Comparison of ENCODE assay signal across 8 cellular contexts in the genomic region with DNA sequence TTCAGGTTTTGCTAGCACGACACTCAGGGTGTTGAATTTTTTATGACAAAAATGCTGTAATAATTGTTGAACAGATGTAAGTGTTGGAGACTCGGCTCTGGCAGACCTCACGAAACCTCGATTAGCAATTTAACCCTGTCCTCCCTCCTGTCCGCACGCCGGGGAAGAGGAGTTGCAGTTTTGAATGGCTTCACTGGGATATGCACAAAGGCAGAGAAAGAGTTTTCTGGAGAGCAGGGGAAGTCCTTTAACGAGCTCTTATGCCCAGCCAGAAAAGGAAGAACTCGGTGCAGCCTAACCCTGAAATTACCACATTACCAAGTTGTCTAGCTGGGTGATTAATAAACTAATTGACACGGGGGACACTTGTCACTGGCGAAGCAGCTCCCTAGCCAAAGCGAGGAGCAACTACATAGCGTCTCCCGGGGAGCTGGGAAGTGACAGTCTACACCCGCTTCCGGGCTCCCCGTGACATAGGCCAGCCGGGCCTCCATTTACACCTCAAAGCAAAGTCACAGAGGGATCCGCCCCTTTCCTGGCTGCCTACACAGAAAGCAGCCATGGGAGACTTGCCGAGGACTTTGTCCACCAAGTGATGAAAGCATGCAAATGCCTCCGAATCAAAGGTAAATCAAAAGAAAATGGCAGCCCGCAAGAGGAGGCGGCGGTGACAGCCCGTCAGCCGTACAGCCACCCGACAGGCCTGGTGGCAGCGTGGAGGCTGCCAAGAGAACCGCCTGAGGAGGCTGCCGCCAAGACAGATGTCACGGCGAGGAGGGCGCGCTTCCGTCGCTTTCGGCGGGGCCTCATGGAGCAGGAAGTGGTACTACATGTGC.
DNase-seq lines count a peak whose midpoint lies in the region; ATAC-seq and TF ChIP-seq lines count a peak whose summit lies in the region.

No MANE protein-coding gene starts in this region.

- no peak overlapping the region for H3K14ac ChIP-seq in IMR-90 (replicated peaks; ENCODE audit: low read depth, low read length)

- no peak overlapping the region for H4K5ac ChIP-seq in IMR-90 (ENCODE audit: low read depth, low read length)

- POLR2A ChIA-PET in IMR-90 (lab: Charles Lee; ENCODE audit: unreplicated experiment): no interaction called here

- H2BK5ac ChIP-seq in IMR-90 (ENCODE audit: low read depth, low read length, poor library complexity, severe bottlenecking): no peak overlapping the region

- H3K9me2 ChIP-seq in GM23248 (ENCODE audit: insufficient read depth): no peaks in the 10 kb centered on the region

- in situ Hi-C loops in IMR-90 (cut with MboI; ENCODE audit: low sequenced_read_pairs): no loop called here
- in situ Hi-C loops in GM23248 (cut with MboI): no loop called here

- 0% methylated on average over 1 of the region's 38 CpGs; no CpG with 5 or more reads in 1 of the 2 experiments for WGBS in IMR-90 (ENCODE audit: extremely low coverage in 2 of 2, insufficient read length in 1 of 2), 2 experiments
- WGBS in heart left ventricle, 4 donors: 12 to 21% (median 17%) methylated on average over 38 of the region's 38 CpGs
- 2 to 5% methylated on average over 37 to 38 of the region's 38 CpGs for WGBS in GM23248 (ENCODE audit: low coverage in 1 of 2, low lambda C conversion rate in 2 of 2, missing lambda C conversion rate in 2 of 2), 2 experiments

- TF ChIP-seq CTCF in IMR-90 (conservative IDR thresholded peaks at IDR 0.05; ENCODE audit: low read depth, low read length) (no peak), heart left ventricle (IDR thresholded peaks at IDR 0.05) (no peak)

- TF ChIP-seq POLR2A in IMR-90 (IDR thresholded peaks at IDR 0.05; ENCODE audit: low read depth, low read length) (no peak), heart left ventricle (IDR thresholded peaks at IDR 0.05) (no peak), erythroblast (IDR thresholded peaks at IDR 0.05; ENCODE audit: low read length) (no peak)

- H2AFZ ChIP-seq in IMR-90 (replicated peaks; ENCODE audit: low read length, poor library complexity) (peak overlapping the region; percentile 21), GM23248 (no peak overlapping the region)

- no peaks in the 10 kb centered on the region for H3K79me1 ChIP-seq in IMR-90 (ENCODE audit: low read depth in 1 of 2, low read length in 2 of 2)

- H3K27ac ChIP-seq in IMR-90 (ENCODE audit: insufficient read depth, low read length) (no peak overlapping the region), heart left ventricle (peak overlapping the region in 1 of 12 donors; percentile 83), skin epidermis (peak overlapping the region in 18 of 21 experiments; percentile 13 to 92 (median 58)), GM23248 (no peak overlapping the region)

- H2BK15ac ChIP-seq in IMR-90 (ENCODE audit: low read depth, low read length): no peak overlapping the region

- H3K4me1 ChIP-seq in IMR-90 (ENCODE audit: control insufficient read depth, insufficient read depth, low read length) (no peaks in the 10 kb centered on the region), heart left ventricle (peaks cover 0 to 6% (median 0%) of the 10 kb centered on the region in 12 donors), GM23248 (ENCODE audit: insufficient read depth) (no peaks in the 10 kb centered on the region)

- H2BK20ac ChIP-seq in IMR-90 (ENCODE audit: low read depth, low read length): no peak overlapping the region

- H3K79me2 ChIP-seq in GM23248 (ENCODE audit: insufficient read depth): no peaks in the 10 kb centered on the region

- H2AK9ac ChIP-seq in IMR-90 (replicated peaks; ENCODE audit: low read depth, low read length, poor library complexity): no peak overlapping the region

- no peaks in the 10 kb centered on the region for H3K27me3 ChIP-seq in IMR-90 (ENCODE audit: control insufficient read depth, insufficient read depth, low read length)
- H3K27me3 ChIP-seq in heart left ventricle: peaks cover 0 to 34% (median 11%) of the 10 kb centered on the region in 9 donors
- no peaks in the 10 kb centered on the region for H3K27me3 ChIP-seq in GM23248 (replicated peaks; ENCODE audit: insufficient read depth)

- H3K9me1 ChIP-seq in IMR-90 (ENCODE audit: insufficient read depth, low read length): no peaks in the 10 kb centered on the region

- H3F3A ChIP-seq in GM23248 (ENCODE audit: insufficient read depth): no peaks in the 10 kb centered on the region

- CTCF ChIA-PET in IMR-90 (lab: Yijun Ruan, JAX): no interaction called here

- no peak overlapping the region for H3K4ac ChIP-seq in IMR-90 (ENCODE audit: low read depth, low read length)

- no peak overlapping the region for H4K8ac ChIP-seq in IMR-90 (ENCODE audit: low read depth in 2 of 2, low read length in 2 of 2)

- no peak overlapping the region for H3K4me2 ChIP-seq in IMR-90 (ENCODE audit: low read depth, low read length)
- no peak overlapping the region for H3K4me2 ChIP-seq in GM23248 (ENCODE audit: unreplicated experiment)

- H3K4me3 ChIP-seq in IMR-90 (ENCODE audit: insufficient read depth, low read depth, low read length): no peak overlapping the region
- peak overlapping the region in 9 of 12 donors; percentile 10 to 52 (median 25) for H3K4me3 ChIP-seq in heart left ventricle
- H3K4me3 ChIP-seq in skin epidermis: peak overlapping the region; percentile 4 to 30 (median 17)
- H3K4me3 ChIP-seq in GM23248: no peak overlapping the region

- dilution Hi-C loops in IMR-90 (cut with HindIII; ENCODE audit: low sequenced_read_pairs, unreplicated experiment): no loop called here

- no peaks in the 10 kb centered on the region for H3K36me3 ChIP-seq in IMR-90 (ENCODE audit: control insufficient read depth, insufficient read depth, low read length)
- H3K36me3 ChIP-seq in heart left ventricle: no peaks in the 10 kb centered on the region
- H3K36me3 ChIP-seq in GM23248 (ENCODE audit: low read depth): no peaks in the 10 kb centered on the region

- no peak overlapping the region for H4K91ac ChIP-seq in IMR-90 (ENCODE audit: insufficient read depth, low read depth, low read length)

- H3K9me3 ChIP-seq in IMR-90 (ENCODE audit: control insufficient read depth, insufficient read depth, low read length) (peaks cover 24% of the 10 kb centered on the region), heart left ventricle (peaks cover 0 to 14% (median 7%) of the 10 kb centered on the region in 12 donors), GM23248 (ENCODE audit: low read depth) (no peaks in the 10 kb centered on the region)

- no peak overlapping the region for H3K18ac ChIP-seq in IMR-90 (ENCODE audit: low read depth, low read length)

- BruUV-seq in IMR-90 (replicated peaks; lab: Mats Ljungman, UMichigan): no TSS peak

- H4K20me1 ChIP-seq in IMR-90 (ENCODE audit: insufficient read depth, low read length): no peaks in the 10 kb centered on the region
- H4K20me1 ChIP-seq in GM23248 (ENCODE audit: insufficient read depth): no peaks in the 10 kb centered on the region

- H2BK120ac ChIP-seq in IMR-90 (ENCODE audit: low read depth, low read length): no peak overlapping the region

- H3K56ac ChIP-seq in IMR-90 (ENCODE audit: extremely low read depth, insufficient read depth, low read length): no peak overlapping the region

- H3K9ac ChIP-seq in IMR-90 (ENCODE audit: low read depth, low read length): no peak overlapping the region
- no peak overlapping the region for H3K9ac ChIP-seq in GM23248

- H2AK5ac ChIP-seq in IMR-90 (ENCODE audit: low read depth, low read length): no peak overlapping the region

- ATAC-seq in IMR-90 (ENCODE audit: low read depth): no peak
- ATAC-seq in heart left ventricle: peak in 2 of 4 donors; percentile 47 to 54
- ATAC-seq in GM21447 (IDR thresholded peaks at IDR 0.05; ENCODE audit: unreplicated experiment): no peak

- no peak overlapping the region for H3K23ac ChIP-seq in IMR-90 (ENCODE audit: low read depth, low read length)

- intact Hi-C loops in IMR-90 (cut with micrococcal nuclease): no loop called here
- intact Hi-C loops in heart left ventricle (cut with DNase I): no loop called here
- intact Hi-C loops in posterior vena cava (cut with DNase I): no loop called here

- no peak for TF ChIP-seq RAD21 in IMR-90 (IDR thresholded peaks at IDR 0.05; ENCODE audit: low read length)

- DNase-seq in IMR-90 (no peak), activated T-cell treated with anti-CD3 and anti-CD28 coated beads for 4 hours (peak; percentile 73), heart left ventricle (peak in 4 of 5 donors; percentile 8 to 72 (median 35)), erythroblast (lab: John Stamatoyannopoulos, UW) (no peak), GM23248 (no peak), posterior vena cava (ENCODE audit: low spot score) (no peak)

TF ChIP-seq in IMR-90, 13 proteins besides CTCF, POLR2A, EP300 and RAD21 (continues in another document):
- TF ChIP-seq MAFK (IDR thresholded peaks at IDR 0.05; ENCODE audit: low read depth, low read length): no peak
- TF ChIP-seq MAZ (IDR thresholded peaks at IDR 0.05; ENCODE audit: borderline replicate concordance, low read depth, low read length): no peak
- TF ChIP-seq, protein P1, sequence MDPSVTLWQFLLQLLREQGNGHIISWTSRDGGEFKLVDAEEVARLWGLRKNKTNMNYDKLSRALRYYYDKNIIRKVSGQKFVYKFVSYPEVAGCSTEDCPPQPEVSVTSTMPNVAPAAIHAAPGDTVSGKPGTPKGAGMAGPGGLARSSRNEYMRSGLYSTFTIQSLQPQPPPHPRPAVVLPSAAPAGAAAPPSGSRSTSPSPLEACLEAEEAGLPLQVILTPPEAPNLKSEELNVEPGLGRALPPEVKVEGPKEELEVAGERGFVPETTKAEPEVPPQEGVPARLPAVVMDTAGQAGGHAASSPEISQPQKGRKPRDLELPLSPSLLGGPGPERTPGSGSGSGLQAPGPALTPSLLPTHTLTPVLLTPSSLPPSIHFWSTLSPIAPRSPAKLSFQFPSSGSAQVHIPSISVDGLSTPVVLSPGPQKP (IDR thresholded peaks at IDR 0.05; ENCODE audit: borderline replicate concordance, low read depth, low read length): no peak
- no peak for TF ChIP-seq FOS (IDR thresholded peaks at IDR 0.05; ENCODE audit: low read depth, low read length)
- no peak for TF ChIP-seq NFE2L2 (IDR thresholded peaks at IDR 0.05; ENCODE audit: low read depth, low read length)
- no peak for TF ChIP-seq RFX5 (IDR thresholded peaks at IDR 0.05; ENCODE audit: low read depth, low read length)
- no peak for TF ChIP-seq BHLHE40 (IDR thresholded peaks at IDR 0.05; ENCODE audit: low read depth, low read length)
- TF ChIP-seq CEBPB (IDR thresholded peaks at IDR 0.05; ENCODE audit: low read depth, low read length): no peak
- no peak for TF ChIP-seq MXI1 (IDR thresholded peaks at IDR 0.05; ENCODE audit: borderline replicate concordance, low read depth, low read length)
- no peak for TF ChIP-seq SMC3 (IDR thresholded peaks at IDR 0.05; ENCODE audit: low read depth, low read length)
- TF ChIP-seq CHD1 (IDR thresholded peaks at IDR 0.05; ENCODE audit: low read depth, low read length): no peak

Comparison
In these comparisons a context has a peak if more than half of its experiments do, and no peak if none do; other contexts are left out.
1. DNase-seq: peak in activated T-cell treated with anti-CD3 and anti-CD28 coated beads for 4 hours (single experiment) and heart left ventricle (4 of 5); none in IMR-90 (single experiment), erythroblast (0 of 2), GM23248 (single experiment) and posterior vena cava (single experiment).
2. H3K27ac ChIP-seq: peak in skin epidermis (18 of 21); none in IMR-90 (single experiment) and GM23248 (single experiment).
3. H3K4me3 ChIP-seq: peak in heart left ventricle (9 of 12) and skin epidermis (7 of 7); none in IMR-90 (single experiment) and GM23248 (single experiment).